In the genomic region with DNA sequence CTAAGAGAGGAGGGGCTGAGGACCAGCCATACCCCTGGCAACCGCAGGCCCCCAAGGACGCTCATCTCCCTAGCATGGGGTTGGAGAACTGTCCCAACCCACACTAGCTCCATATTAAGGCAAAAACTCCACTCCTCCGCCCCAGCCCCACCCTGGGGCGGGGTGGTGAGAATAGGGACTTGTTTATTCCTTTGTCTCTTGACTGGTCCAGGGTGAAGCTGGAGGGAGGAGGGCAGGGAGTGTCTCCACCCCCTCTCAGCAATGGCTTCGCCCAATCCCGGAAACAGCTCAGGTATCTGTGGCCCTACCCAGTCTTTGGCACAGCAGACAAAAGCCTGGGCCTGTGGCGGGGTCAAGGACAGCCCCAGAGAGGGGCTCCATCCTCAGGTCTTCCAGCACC, we compare ENCODE assay signal across 28 cellular contexts. TPM values are rescaled to one million over a fixed set of nuclear protein-coding genes. Genes with fewer than 3 reads are reported as not detected.
"Had no signal": no experiment of that assay in that cellular context is flagged by ENCODE, and none has a peak within 500 bp of the region (broad histone marks: within the 10 kb centered on the region; RNA-seq: fewer than 3 reads in every experiment).

No MANE protein-coding gene starts in this region.

- H3K4me3 ChIP-seq: gastroesophageal sphincter, hepatocyte, ovary, right lobe of liver, upper lobe of right lung had no signal

- H3K27ac Mint-ChIP-seq: activated CD4-positive, alpha-beta T cell treated with anti-CD3 and anti-CD28 coated beads for 36 hours; activated T-helper 1 cell treated with anti-CD3 and anti-CD28 coated beads, Interleukin-12 subunit alpha, Interleukin-12 subunit beta, Interleukin-2, Interleukin-4 antibody, amounts not matched to agents 30 ng/mL and 10 ng/mL and 1 ng/mL, durations not matched to agents 14 hours and 24 hours and 36 hours; memory B cell; natural killer cell; progenitor cell of endocrine pancreas; stimulated activated naive CD8-positive, alpha-beta T cell treated with anti-CD3 and anti-CD28 coated beads, Interleukin-15, Interleukin-2, amounts not matched to agents 100 ng/mL and 50 ng/mL, for 24 hours; T-helper 2 cell treated with Interferon-gamma antibody and Interleukin-4, amounts not matched to agents 5 μg/mL and 100 μg/mL, for 36 hours had no signal

- H3K4me1 Mint-ChIP-seq: activated CD4-positive, alpha-beta T cell treated with anti-CD3 and anti-CD28 coated beads for 36 hours; central memory CD8-positive, alpha-beta T cell; memory B cell; natural killer cell had no signal

- H3K4me1 ChIP-seq: gastroesophageal sphincter, right lobe of liver, upper lobe of right lung had no signal

- H3K36me3 Mint-ChIP-seq: memory B cell, natural killer cell had no signal

- H3K36me3 ChIP-seq: gastroesophageal sphincter, neutrophil, ovary, right lobe of liver, upper lobe of right lung had no signal

- H3K27me3 ChIP-seq: hepatocyte, ovary, right lobe of liver had no signal

- H3K4me3 Mint-ChIP-seq: activated CD4-positive, alpha-beta T cell treated with anti-CD3 and anti-CD28 coated beads for 36 hours; activated T-helper 1 cell treated with anti-CD3 and anti-CD28 coated beads, Interleukin-12 subunit alpha, Interleukin-12 subunit beta, Interleukin-2, Interleukin-4 antibody, amounts not matched to agents 30 ng/mL and 10 ng/mL and 1 ng/mL, durations not matched to agents 14 hours and 24 hours and 36 hours; central memory CD8-positive, alpha-beta T cell; memory B cell; natural killer cell; stimulated activated naive CD8-positive, alpha-beta T cell treated with anti-CD3 and anti-CD28 coated beads, Interleukin-15, Interleukin-2, amounts not matched to agents 100 ng/mL and 50 ng/mL, for 24 hours; T-helper 2 cell treated with Interferon-gamma antibody and Interleukin-4, amounts not matched to agents 5 μg/mL and 100 μg/mL, for 36 hours had no signal

- ATAC-seq: activated CD4-positive, alpha-beta T cell treated with anti-CD3 and anti-CD28 coated beads for 36 hours; gastroesophageal sphincter; left cardiac atrium; natural killer cell; right lobe of liver; upper lobe of right lung had no signal

- H3K27ac ChIP-seq: gastroesophageal sphincter, hepatocyte, neutrophil, ovary, right lobe of liver, upper lobe of right lung had no signal

- H3K9me3 ChIP-seq: gastroesophageal sphincter, neutrophil, ovary, right lobe of liver, upper lobe of right lung had no signal

- H3K9me3 Mint-ChIP-seq: activated T-helper 1 cell treated with anti-CD3 and anti-CD28 coated beads, Interleukin-12 subunit alpha, Interleukin-12 subunit beta, Interleukin-2, Interleukin-4 antibody, amounts not matched to agents 30 ng/mL and 10 ng/mL and 1 ng/mL, durations not matched to agents 14 hours and 24 hours and 36 hours; central memory CD8-positive, alpha-beta T cell; memory B cell; natural killer cell; stimulated activated naive CD8-positive, alpha-beta T cell treated with anti-CD3 and anti-CD28 coated beads, Interleukin-15, Interleukin-2, amounts not matched to agents 100 ng/mL and 50 ng/mL, for 24 hours; T-helper 2 cell treated with Interferon-gamma antibody and Interleukin-4, amounts not matched to agents 5 μg/mL and 100 μg/mL, for 36 hours had no signal

- DNase-seq: activated CD4-positive, alpha-beta T cell treated with anti-CD3 and anti-CD28 coated beads for 36 hours; activated CD4-positive, CD25-positive, alpha-beta regulatory T cell; activated CD8-positive, alpha-beta memory T cell treated with anti-CD3 and anti-CD28 coated beads for 24 hours; activated gamma-delta T cell treated with Interleukin-2 at 50 U/mL for 16 hours; activated naive CD4-positive, alpha-beta T cell treated with anti-CD3 and anti-CD28 coated beads, Interleukin-2, amount 50 U/mL, for 16 hours; amygdala; dermis blood vessel endothelial cell; effector CD4-positive, alpha-beta T cell; left cardiac atrium; midbrain; natural killer cell; ovary; right lobe of liver; stimulated activated CD4-positive, alpha-beta T cell treated with anti-CD3 and anti-CD28 coated beads, Interleukin-12 subunit alpha, Interleukin-12 subunit beta, amount 100 ng/mL, for 4 hours; stimulated activated CD4-positive, alpha-beta T cell treated with anti-CD3 and anti-CD28 coated beads, Interleukin-4, amount 100 ng/mL, for 1 hour; T-helper 1 cell; upper lobe of right lung had no signal

RNA-seq across cellular contexts. Expression of gene PRRX2, which starts 16.9 kb away (rescaled TPM):
- total RNA-seq: bronchial epithelial cell, natural killer cell, right lobe of liver had no signal
- polyA plus RNA-seq: keratinocyte had no signal
